Comparison of ENCODE assay signal across 8 cellular contexts in the genomic region with DNA sequence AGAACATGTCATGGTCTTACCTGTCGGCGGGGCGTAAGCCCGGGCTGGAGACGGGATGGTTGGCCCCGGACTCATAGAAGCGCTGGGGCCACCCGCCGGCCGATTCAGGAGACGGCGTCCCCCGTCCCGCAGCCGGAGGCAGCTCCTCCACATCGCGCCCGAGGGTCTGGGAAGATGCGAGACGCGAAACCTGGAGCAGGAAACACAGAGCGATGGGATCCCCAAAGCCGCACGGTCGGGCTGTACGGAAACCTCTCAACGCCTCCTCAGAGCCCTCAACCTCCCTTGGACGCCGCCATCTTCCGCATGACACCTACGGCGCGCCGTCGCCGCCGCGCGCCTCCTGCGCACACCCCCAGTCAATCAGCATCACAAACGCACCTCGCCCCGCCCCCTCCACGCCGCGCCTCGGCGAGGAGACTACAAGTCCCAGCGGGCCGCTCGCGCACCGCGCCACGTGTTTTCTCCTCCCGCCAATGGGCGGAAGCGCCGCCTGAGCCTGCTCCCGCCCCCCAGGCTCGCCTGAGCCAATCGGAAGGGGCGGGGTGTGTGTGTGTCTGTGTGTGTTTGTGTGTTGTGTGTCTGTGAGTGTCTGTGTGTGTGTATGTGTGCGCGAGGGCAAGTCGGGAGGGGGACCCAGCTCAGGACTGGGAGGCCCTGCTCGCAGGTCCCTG. TPM values are rescaled to one million over a fixed set of nuclear protein-coding genes. Genes with fewer than 3 reads are reported as not detected.
DNase-seq lines count a peak whose midpoint lies in the region; ATAC-seq and TF ChIP-seq lines count a peak whose summit lies in the region.

A gene (minus strand): TSS at position 308 of the 674 bp plus-strand sequence. CDS start 155 bp downstream, at position 153.
A gene (plus strand): TSS at position 548 of the 674 bp plus-strand sequence. CDS start 57 bp downstream, at position 605.

- peaks cover 14% of the 10 kb centered on the region for H4K20me1 ChIP-seq in osteoblast (ENCODE audit: insufficient read depth, low read length)

- peaks cover 67% of the 10 kb centered on the region for H3K79me2 ChIP-seq in osteoblast (ENCODE audit: insufficient read depth, low read length)

- TF ChIP-seq CTCF in GM12864 (IDR thresholded peaks at IDR 0.05; ENCODE audit: low read depth, low read length, missing control alignments) (no peak), glutamatergic neuron (IDR thresholded peaks at IDR 0.05; ENCODE audit: partially characterized antibody, unreplicated experiment) (no peak), osteoblast (IDR thresholded peaks at IDR 0.05; ENCODE audit: extremely low read depth, low read depth, low read length) (no peak), testis (IDR thresholded peaks at IDR 0.05) (peak in 1 of 3 experiments; percentile 15)

- H3K27me3 ChIP-seq in osteoblast (ENCODE audit: insufficient read depth, low read length) (no peaks in the 10 kb centered on the region), testis (no peaks in the 10 kb centered on the region)

- 0 to 1% methylated on average over 3 to 67 of the region's 67 CpGs for WGBS in testis, 2 donors

- H3K36me3 ChIP-seq in osteoblast (ENCODE audit: insufficient read depth, low read length) (no peaks in the 10 kb centered on the region), testis (ENCODE audit: low read depth, missing control alignments) (no peaks in the 10 kb centered on the region)

- H2AFZ ChIP-seq in osteoblast (ENCODE audit: low read length), result peak within 1 kb of the TSS; percentile 94

- peak within 1 kb of the TSS; percentile 95 for H3K27ac Mint-ChIP-seq in activated naive CD8-positive, alpha-beta T cell
- peak within 1 kb of the TSS; percentile 94 for H3K27ac Mint-ChIP-seq in glutamatergic neuron (ENCODE audit: unreplicated experiment)

- H3K4me2 ChIP-seq in osteoblast (ENCODE audit: insufficient read depth, low read length), result peak within 1 kb of the TSS; percentile 91

- DNase-seq in GM12864 (ENCODE audit: low read depth) (peak; percentile 97), NCI-H1105 (lab: John Stamatoyannopoulos, UW) (peak; percentile 99), SKM-1 (lab: John Stamatoyannopoulos, UW; ENCODE audit: unreplicated experiment) (peak; percentile 96), glutamatergic neuron (peak; percentile 100), osteoblast (ENCODE audit: insufficient read length, low spot score, missing footprints) (peak; percentile 99), testis (peak; percentile 100)

- peaks cover 31% of the 10 kb centered on the region for H3K4me1 ChIP-seq in osteoblast (ENCODE audit: insufficient read depth, low read length)
- H3K4me1 ChIP-seq in testis, result peaks cover 24% of the 10 kb centered on the region

- no peaks in the 10 kb centered on the region for H3K27me3 Mint-ChIP-seq in activated naive CD8-positive, alpha-beta T cell
- peaks cover 5% of the 10 kb centered on the region for H3K27me3 Mint-ChIP-seq in glutamatergic neuron (ENCODE audit: unreplicated experiment)

- peak; percentile 85 for ATAC-seq in HG02623 (IDR thresholded peaks at IDR 0.05; ENCODE audit: unreplicated experiment)

- peak within 1 kb of the TSS; percentile 97 for H3K4me3 Mint-ChIP-seq in activated naive CD8-positive, alpha-beta T cell
- peak within 1 kb of the TSS; percentile 99 for H3K4me3 Mint-ChIP-seq in glutamatergic neuron (ENCODE audit: unreplicated experiment)

- intact Hi-C loops in testis (cut with DNase I; ENCODE audit: low total_unique reads), result loop anchor here (10.0 kb wide), 2 partner anchors 144 to 354 kb away; a partner anchor contains a TSS

- H3K27ac ChIP-seq in osteoblast (ENCODE audit: low read depth, low read length) (peak within 1 kb of the TSS; percentile 65), testis (peak within 1 kb of the TSS; percentile 82 to 83)

- H3K9me3 Mint-ChIP-seq in activated naive CD8-positive, alpha-beta T cell (ENCODE audit: low read depth), result no peaks in the 10 kb centered on the region
- peaks cover 11% of the 10 kb centered on the region for H3K9me3 Mint-ChIP-seq in glutamatergic neuron (ENCODE audit: unreplicated experiment)

- no peaks in the 10 kb centered on the region for H3K36me3 Mint-ChIP-seq in activated naive CD8-positive, alpha-beta T cell
- peaks cover 5% of the 10 kb centered on the region for H3K36me3 Mint-ChIP-seq in glutamatergic neuron (ENCODE audit: unreplicated experiment)

- TF ChIP-seq POLR2A in testis (IDR thresholded peaks at IDR 0.05), result no peak

- H3K9me3 ChIP-seq in osteoblast (ENCODE audit: low read depth, low read length), result no peaks in the 10 kb centered on the region
- H3K9me3 ChIP-seq in testis, result no peaks in the 10 kb centered on the region

- peaks cover 50% of the 10 kb centered on the region for H3K4me1 Mint-ChIP-seq in activated naive CD8-positive, alpha-beta T cell (ENCODE audit: low read depth)
- peaks cover 24% of the 10 kb centered on the region for H3K4me1 Mint-ChIP-seq in glutamatergic neuron (ENCODE audit: low read depth, unreplicated experiment)

- H3K4me3 ChIP-seq in GM12864 (ENCODE audit: low read depth, low read length) (peak within 1 kb of the TSS; percentile 68), osteoblast (ENCODE audit: insufficient read depth, low read length) (peak within 1 kb of the TSS; percentile 90), testis (peak within 1 kb of the TSS; percentile 75 to 83)

RNA-seq across cellular contexts. Expression of the first gene that starts in this region (rescaled TPM):
- total RNA-seq in glutamatergic neuron (ENCODE audit: unreplicated experiment) (34.7 TPM), osteoblast (19.2 and 20.3 TPM in 2 replicates), testis (10 to 100 TPM; 42.6 to 63.3 TPM)
- polyA plus RNA-seq in testis (ENCODE audit: insufficient read depth, low read depth, low replicate concordance), result 59.9 TPM

RNA-seq across cellular contexts. Expression of the second gene that starts in this region (rescaled TPM):
- total RNA-seq in glutamatergic neuron (ENCODE audit: unreplicated experiment), result 8.2 TPM
- 13.0 and 13.3 TPM in 2 replicates for total RNA-seq in osteoblast
- 10 to 100 TPM; 28.6 to 36.1 TPM for total RNA-seq in testis
- 88.3 TPM for polyA plus RNA-seq in testis (ENCODE audit: insufficient read depth, low read depth, low replicate concordance)

Comparison
In these comparisons a context has a peak if more than half of its experiments do, and no peak if none do; other contexts are left out.
1. Peak in every context shown above with its lines: DNase-seq, ATAC-seq, H3K4me3 ChIP-seq and H3K27ac ChIP-seq.